In the genomic region with DNA sequence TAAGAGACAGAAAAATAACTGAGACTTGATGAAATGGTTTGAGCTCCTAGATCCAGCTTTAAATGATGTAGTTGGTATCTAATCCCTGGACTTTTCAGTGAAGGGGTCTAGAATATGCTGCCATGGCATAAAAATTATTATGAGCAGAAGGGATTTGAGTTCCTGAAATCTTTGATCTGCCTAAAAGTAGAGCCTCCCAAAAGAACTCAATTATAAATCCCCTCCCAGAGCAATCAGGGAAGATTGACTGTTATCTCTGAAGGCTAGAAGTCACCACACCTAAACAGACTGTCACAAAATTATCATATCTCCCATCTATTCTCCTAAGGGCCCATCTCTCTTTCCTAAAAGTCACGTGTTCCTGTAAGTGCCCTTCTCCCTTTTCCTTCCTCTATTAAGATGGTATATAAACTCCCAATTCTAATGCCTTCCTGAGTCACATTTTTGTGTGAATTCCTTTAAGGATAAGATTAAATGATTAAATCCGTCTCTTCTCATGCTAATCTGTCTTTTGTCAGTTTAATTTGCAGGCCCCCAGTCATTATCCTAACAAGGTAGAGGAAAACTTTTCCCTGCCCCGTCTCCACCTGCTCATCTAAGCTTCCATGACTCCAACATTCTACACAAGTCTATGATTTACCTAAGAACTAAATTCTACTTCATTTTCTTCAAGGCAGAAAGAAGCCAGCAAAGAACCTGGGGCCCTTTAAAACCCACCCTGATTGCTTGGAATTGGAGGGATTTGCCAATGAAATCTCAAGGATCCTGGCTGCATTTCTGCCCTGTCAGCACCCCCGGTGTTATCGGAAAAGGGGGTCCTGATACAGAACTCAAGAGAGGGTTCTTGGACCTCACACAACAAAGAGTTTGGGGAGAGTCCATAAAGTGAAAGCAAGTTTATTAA, we compare ENCODE assay signal across 1 cellular context.
TF ChIP-seq lines count a peak whose summit lies in the region.

No MANE protein-coding gene starts in this region.

TF ChIP-seq in GM23338, 12 proteins besides CTCF, POLR2A, EP300 and RAD21 (continued from another document):
- TF ChIP-seq, protein P1, sequence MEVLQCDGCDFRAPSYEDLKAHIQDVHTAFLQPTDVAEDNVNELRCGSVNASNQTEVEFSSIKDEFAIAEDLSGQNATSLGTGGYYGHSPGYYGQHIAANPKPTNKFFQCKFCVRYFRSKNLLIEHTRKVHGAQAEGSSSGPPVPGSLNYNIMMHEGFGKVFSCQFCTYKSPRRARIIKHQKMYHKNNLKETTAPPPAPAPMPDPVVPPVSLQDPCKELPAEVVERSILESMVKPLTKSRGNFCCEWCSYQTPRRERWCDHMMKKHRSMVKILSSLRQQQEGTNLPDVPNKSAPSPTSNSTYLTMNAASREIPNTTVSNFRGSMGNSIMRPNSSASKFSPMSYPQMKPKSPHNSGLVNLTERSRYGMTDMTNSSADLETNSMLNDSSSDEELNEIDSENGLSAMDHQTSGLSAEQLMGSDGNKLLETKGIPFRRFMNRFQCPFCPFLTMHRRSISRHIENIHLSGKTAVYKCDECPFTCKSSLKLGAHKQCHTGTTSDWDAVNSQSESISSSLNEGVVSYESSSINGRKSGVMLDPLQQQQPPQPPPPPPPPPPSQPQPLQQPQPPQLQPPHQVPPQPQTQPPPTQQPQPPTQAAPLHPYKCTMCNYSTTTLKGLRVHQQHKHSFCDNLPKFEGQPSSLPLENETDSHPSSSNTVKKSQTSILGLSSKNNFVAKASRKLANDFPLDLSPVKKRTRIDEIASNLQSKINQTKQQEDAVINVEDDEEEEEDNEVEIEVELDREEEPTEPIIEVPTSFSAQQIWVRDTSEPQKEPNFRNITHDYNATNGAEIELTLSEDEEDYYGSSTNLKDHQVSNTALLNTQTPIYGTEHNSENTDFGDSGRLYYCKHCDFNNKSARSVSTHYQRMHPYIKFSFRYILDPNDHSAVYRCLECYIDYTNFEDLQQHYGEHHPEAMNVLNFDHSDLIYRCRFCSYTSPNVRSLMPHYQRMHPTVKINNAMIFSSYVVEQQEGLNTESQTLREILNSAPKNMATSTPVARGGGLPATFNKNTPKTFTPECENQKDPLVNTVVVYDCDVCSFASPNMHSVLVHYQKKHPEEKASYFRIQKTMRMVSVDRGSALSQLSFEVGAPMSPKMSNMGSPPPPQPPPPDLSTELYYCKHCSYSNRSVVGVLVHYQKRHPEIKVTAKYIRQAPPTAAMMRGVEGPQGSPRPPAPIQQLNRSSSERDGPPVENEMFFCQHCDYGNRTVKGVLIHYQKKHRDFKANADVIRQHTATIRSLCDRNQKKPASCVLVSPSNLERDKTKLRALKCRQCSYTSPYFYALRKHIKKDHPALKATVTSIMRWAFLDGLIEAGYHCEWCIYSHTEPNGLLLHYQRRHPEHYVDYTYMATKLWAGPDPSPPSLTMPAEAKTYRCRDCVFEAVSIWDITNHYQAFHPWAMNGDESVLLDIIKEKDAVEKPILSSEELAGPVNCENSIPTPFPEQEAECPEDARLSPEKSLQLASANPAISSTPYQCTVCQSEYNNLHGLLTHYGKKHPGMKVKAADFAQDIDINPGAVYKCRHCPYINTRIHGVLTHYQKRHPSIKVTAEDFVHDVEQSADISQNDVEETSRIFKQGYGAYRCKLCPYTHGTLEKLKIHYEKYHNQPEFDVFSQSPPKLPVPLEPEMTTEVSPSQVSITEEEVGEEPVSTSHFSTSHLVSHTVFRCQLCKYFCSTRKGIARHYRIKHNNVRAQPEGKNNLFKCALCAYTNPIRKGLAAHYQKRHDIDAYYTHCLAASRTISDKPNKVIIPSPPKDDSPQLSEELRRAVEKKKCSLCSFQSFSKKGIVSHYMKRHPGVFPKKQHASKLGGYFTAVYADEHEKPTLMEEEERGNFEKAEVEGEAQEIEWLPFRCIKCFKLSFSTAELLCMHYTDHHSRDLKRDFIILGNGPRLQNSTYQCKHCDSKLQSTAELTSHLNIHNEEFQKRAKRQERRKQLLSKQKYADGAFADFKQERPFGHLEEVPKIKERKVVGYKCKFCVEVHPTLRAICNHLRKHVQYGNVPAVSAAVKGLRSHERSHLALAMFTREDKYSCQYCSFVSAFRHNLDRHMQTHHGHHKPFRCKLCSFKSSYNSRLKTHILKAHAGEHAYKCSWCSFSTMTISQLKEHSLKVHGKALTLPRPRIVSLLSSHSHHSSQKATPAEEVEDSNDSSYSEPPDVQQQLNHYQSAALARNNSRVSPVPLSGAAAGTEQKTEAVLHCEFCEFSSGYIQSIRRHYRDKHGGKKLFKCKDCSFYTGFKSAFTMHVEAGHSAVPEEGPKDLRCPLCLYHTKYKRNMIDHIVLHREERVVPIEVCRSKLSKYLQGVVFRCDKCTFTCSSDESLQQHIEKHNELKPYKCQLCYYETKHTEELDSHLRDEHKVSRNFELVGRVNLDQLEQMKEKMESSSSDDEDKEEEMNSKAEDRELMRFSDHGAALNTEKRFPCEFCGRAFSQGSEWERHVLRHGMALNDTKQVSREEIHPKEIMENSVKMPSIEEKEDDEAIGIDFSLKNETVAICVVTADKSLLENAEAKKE (CRISPR knock-in tag; IDR thresholded peaks at IDR 0.05), result no peak
- TF ChIP-seq EZH2phosphoT487 (IDR thresholded peaks at IDR 0.05; ENCODE audit: unreplicated experiment) (no peak), CREB1 (CRISPR knock-in tag; IDR thresholded peaks at IDR 0.05; ENCODE audit: low read depth) (no peak)
